Comparison of ENCODE assay signal across 27 cellular contexts in genomic region chr2:169892951-169893350, GRCh38.
"Had no signal": no experiment of that assay in that cellular context is flagged by ENCODE, and none has a peak within 500 bp of the region (broad histone marks: within the 10 kb centered on the region; RNA-seq: fewer than 3 reads in every experiment).

No MANE protein-coding gene starts in this region.

- ATAC-seq: esophagus mucosa; gastroesophageal sphincter; left cardiac atrium; left ventricle myocardium superior; right lobe of liver; stimulated activated memory B cell treated with anti-CD40 and anti-IgM and Interleukin-4, amounts not matched to agents 10 μg/mL and 1 μg/mL and 100 μg/mL, for 72 hours; upper lobe of right lung had no signal

- H3K4me1 ChIP-seq: prostate gland, right lobe of liver, upper lobe of right lung had no signal

- H3K4me1 Mint-ChIP-seq: immature natural killer cell; naive B cell; nephron; stimulated activated memory B cell treated with anti-CD40 and anti-IgM and Interleukin-4, amounts not matched to agents 10 μg/mL and 1 μg/mL and 100 μg/mL, for 72 hours had no signal

- DNase-seq: cortex of kidney; dorsolateral prefrontal cortex; effector CD8-positive, alpha-beta T cell; glutamatergic neuron; immature natural killer cell; kidney; left cardiac atrium; left ventricle myocardium superior; mesendoderm; naive B cell; occipital lobe; retina; right lobe of liver; spleen; stimulated activated CD4-positive, alpha-beta T cell treated with anti-CD3 and anti-CD28 coated beads, Interleukin-15, amount 100 ng/mL, for 24 hours; stimulated activated CD4-positive, alpha-beta T cell treated with anti-CD3 and anti-CD28 coated beads, Interleukin-1b, Interleukin-23, amount 100 ng/mL, for 48 hours; stimulated activated CD4-positive, alpha-beta T cell treated with anti-CD3 and anti-CD28 coated beads, Interleukin-4, amount 100 ng/mL, for 24 hours; upper lobe of right lung had no signal

- H3K4me3 ChIP-seq: dorsolateral prefrontal cortex, gastroesophageal sphincter, prostate gland, right lobe of liver, spleen, tibial nerve, upper lobe of right lung had no signal

- H3K27me3 ChIP-seq: dorsolateral prefrontal cortex, gastroesophageal sphincter, right lobe of liver, spleen, tibial nerve, upper lobe of right lung had no signal

- H3K9me3 Mint-ChIP-seq: immature natural killer cell; naive B cell; nephron; stimulated activated memory B cell treated with anti-CD40 and anti-IgM and Interleukin-4, amounts not matched to agents 10 μg/mL and 1 μg/mL and 100 μg/mL, for 72 hours; stimulated activated naive CD8-positive, alpha-beta T cell treated with anti-CD3 and anti-CD28 coated beads, Interleukin-15, Interleukin-2, amounts not matched to agents 100 ng/mL and 50 ng/mL, for 24 hours had no signal

- H3K4me3 Mint-ChIP-seq: immature natural killer cell; naive B cell; nephron; stimulated activated memory B cell treated with anti-CD40 and anti-IgM and Interleukin-4, amounts not matched to agents 10 μg/mL and 1 μg/mL and 100 μg/mL, for 72 hours; stimulated activated naive CD8-positive, alpha-beta T cell treated with anti-CD3 and anti-CD28 coated beads, Interleukin-15, Interleukin-2, amounts not matched to agents 100 ng/mL and 50 ng/mL, for 24 hours had no signal

- H3K27ac Mint-ChIP-seq: naive B cell; nephron; stimulated activated memory B cell treated with anti-CD40 and anti-IgM and Interleukin-4, amounts not matched to agents 10 μg/mL and 1 μg/mL and 100 μg/mL, for 72 hours; stimulated activated naive CD8-positive, alpha-beta T cell treated with anti-CD3 and anti-CD28 coated beads, Interleukin-15, Interleukin-2, amounts not matched to agents 100 ng/mL and 50 ng/mL, for 24 hours had no signal

- FAIRE-seq: endometrium, kidney had no signal

- H3K27ac ChIP-seq: parathyroid adenoma, prostate gland, right lobe of liver, spleen, upper lobe of right lung had no signal

- H2AFZ ChIP-seq: parathyroid adenoma had no signal

- H3K9ac ChIP-seq: parathyroid adenoma had no signal

- H3K79me2 ChIP-seq: parathyroid adenoma had no signal

- H3K36me3 ChIP-seq: prostate gland had no signal

- H3K27me3 Mint-ChIP-seq: naive B cell; stimulated activated memory B cell treated with anti-CD40 and anti-IgM and Interleukin-4, amounts not matched to agents 10 μg/mL and 1 μg/mL and 100 μg/mL, for 72 hours; stimulated activated naive CD8-positive, alpha-beta T cell treated with anti-CD3 and anti-CD28 coated beads, Interleukin-15, Interleukin-2, amounts not matched to agents 100 ng/mL and 50 ng/mL, for 24 hours had no signal

- H3K9me3 ChIP-seq: gastroesophageal sphincter, prostate gland, right lobe of liver, spleen, tibial nerve, upper lobe of right lung had no signal
